In the genomic region with DNA sequence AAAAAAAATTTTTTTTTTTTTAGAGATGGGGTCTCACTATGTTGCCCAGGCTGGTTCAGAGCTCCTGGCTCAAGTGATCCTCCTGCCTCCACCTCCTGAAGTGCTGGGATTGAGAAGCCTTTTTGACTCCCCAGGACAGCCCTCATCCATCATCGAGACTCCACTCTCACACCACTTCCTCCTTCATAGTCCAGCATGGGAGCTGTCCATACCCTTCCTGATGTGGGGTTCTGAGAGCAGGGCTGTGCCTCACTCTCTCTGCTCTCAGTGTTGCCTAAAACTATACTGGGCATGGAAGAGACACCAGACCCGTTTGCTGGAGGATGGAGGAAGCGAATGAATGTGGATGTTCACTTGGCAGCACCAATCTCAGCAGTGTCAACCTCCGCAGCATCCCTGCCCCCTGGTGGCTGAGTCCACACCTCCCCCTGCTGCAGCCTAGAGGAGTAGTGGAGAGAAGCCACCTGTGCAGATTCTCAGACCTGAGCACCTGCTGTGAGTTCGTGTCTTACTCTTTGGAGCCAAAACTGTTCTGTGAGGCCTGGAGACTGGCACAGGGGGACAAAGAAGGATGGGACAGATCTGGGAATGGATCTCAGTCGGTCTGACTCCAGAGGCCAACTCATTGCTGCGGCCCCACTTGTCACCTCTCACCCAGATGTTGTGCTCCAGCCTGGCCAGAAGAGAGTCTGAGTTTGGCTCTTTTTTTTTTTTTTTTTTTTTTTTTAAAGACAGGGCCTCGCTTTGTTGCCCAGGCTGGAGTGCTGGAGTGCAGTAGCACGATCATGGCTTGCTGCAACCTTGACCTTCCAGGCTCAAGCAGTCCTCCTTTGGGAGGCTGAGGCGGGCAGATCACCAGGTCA, we compare ENCODE assay signal across 8 cellular contexts. TPM values are rescaled to one million over a fixed set of nuclear protein-coding genes. Genes with fewer than 3 reads are reported as not detected.
DNase-seq lines count a peak whose midpoint lies in the region; ATAC-seq and TF ChIP-seq lines count a peak whose summit lies in the region.

No MANE protein-coding gene starts in this region.

- H3K36me3 Mint-ChIP-seq in Calu3 (ENCODE audit: insufficient read depth, unreplicated experiment) (peaks cover 15% of the 10 kb centered on the region), natural killer cell (no peaks in the 10 kb centered on the region)

- H3K4me3 ChIP-seq in testis = no peak overlapping the region

- no peaks in the 10 kb centered on the region for H3K27me3 Mint-ChIP-seq in Calu3 (ENCODE audit: unreplicated experiment)
- peaks cover 22 to 41% of the 10 kb centered on the region in 2 donors for H3K27me3 Mint-ChIP-seq in natural killer cell (ENCODE audit: low read depth in 2 of 2)

- H3K9me3 Mint-ChIP-seq in Calu3 (ENCODE audit: low read depth, unreplicated experiment) = no peaks in the 10 kb centered on the region
- no peaks in the 10 kb centered on the region for H3K9me3 Mint-ChIP-seq in natural killer cell

- no TSS peak for BruUV-seq in Calu3 (replicated peaks; lab: Mats Ljungman, UMichigan)

- TF ChIP-seq CTCF in Calu3 (IDR thresholded peaks at IDR 0.05; ENCODE audit: unreplicated experiment) (peak; percentile 92), natural killer cell (IDR thresholded peaks at IDR 0.05) (peak; percentile 59), testis (IDR thresholded peaks at IDR 0.05) (peak; percentile 83 to 92 (median 87))

- WGBS in testis, 2 donors = 38 to 40% methylated on average over 10 of the region's 10 CpGs

- DNase-seq in Calu3 (peak; percentile 94), HEK293T (ENCODE audit: extremely low spot score) (peak; percentile 91), NCI-H69 (lab: John Stamatoyannopoulos, UW) (peak; percentile 77), epidermal melanocyte (ENCODE audit: insufficient read length, low spot score) (peak; percentile 61), natural killer cell (peak; percentile 50), testis (peak; percentile 91)
- peak; percentile 18 to 24 for DNase-seq in activated CD4-positive, alpha-beta T cell treated with anti-CD3 and anti-CD28 coated beads, Interleukin-2, amount 50 U/mL, for 4 hours

- H3K27ac Mint-ChIP-seq in Calu3 (ENCODE audit: unreplicated experiment) (peak overlapping the region; percentile 70), natural killer cell (no peak overlapping the region)

- POLR2A ChIA-PET in HEK293T (lab: Yijun Ruan, JAX) = no interaction called here

- no peak overlapping the region for H3K4me3 Mint-ChIP-seq in Calu3 (ENCODE audit: low read depth, unreplicated experiment)
- no peak overlapping the region for H3K4me3 Mint-ChIP-seq in natural killer cell

- no peaks in the 10 kb centered on the region for H3K9me3 ChIP-seq in testis

- peaks cover 1% of the 10 kb centered on the region for H3K4me1 ChIP-seq in testis

- CTCF ChIA-PET in Calu3 (lab: Charles Lee) = interaction anchor here (1.0 kb wide), 1 partner anchor 199 kb away, joined by 3 read pairs; no protein-coding TSS in a partner anchor
- CTCF ChIA-PET in HEK293T (lab: Yijun Ruan, JAX) = interaction anchor here (1.3 to 1.4 kb wide), 2 partner anchors 19 to 29 kb away, joined by 3 read pairs; no protein-coding TSS in a partner anchor

- TF ChIP-seq POLR2A in testis (IDR thresholded peaks at IDR 0.05) = no peak

- H3K4me1 Mint-ChIP-seq in Calu3 (ENCODE audit: low read depth, unreplicated experiment) = peaks cover 25% of the 10 kb centered on the region
- no peaks in the 10 kb centered on the region for H3K4me1 Mint-ChIP-seq in natural killer cell

- H3K36me3 ChIP-seq in testis (ENCODE audit: low read depth, missing control alignments) = no peaks in the 10 kb centered on the region

- no peaks in the 10 kb centered on the region for H3K27me3 ChIP-seq in testis

- no peak overlapping the region for H3K27ac ChIP-seq in testis

- ATAC-seq in natural killer cell (peak; percentile 59 to 95 (median 75)), GM21447 (IDR thresholded peaks at IDR 0.05; ENCODE audit: unreplicated experiment) (no peak)

- intact Hi-C loops in Calu3 (cut with micrococcal nuclease; ENCODE audit: unreplicated experiment) (loop anchor here (1.0 kb wide), 1 partner anchor 30 kb away; no protein-coding TSS in a partner anchor), natural killer cell (cut with micrococcal nuclease) (no loop called here), testis (cut with DNase I; ENCODE audit: low total_unique reads) (no loop called here)

TF ChIP-seq in HEK293T, 16 proteins besides CTCF, POLR2A, EP300 and RAD21:
- TF ChIP-seq ZNF384 (IDR thresholded peaks at IDR 0.05) (no peak), FOXK2 (IDR thresholded peaks at IDR 0.05) (no peak), HDGF (IDR thresholded peaks at IDR 0.05; ENCODE audit: borderline replicate concordance) (no peak), ELF4 (IDR thresholded peaks at IDR 0.05) (no peak), TARDBP (IDR thresholded peaks at IDR 0.05) (no peak), SP1 (IDR thresholded peaks at IDR 0.05) (no peak), CTBP1 (IDR thresholded peaks at IDR 0.05; ENCODE audit: borderline replicate concordance) (no peak), FOXA1 (IDR thresholded peaks at IDR 0.05) (no peak), FOXM1 (IDR thresholded peaks at IDR 0.05; ENCODE audit: borderline replicate concordance) (no peak), LEF1 (IDR thresholded peaks at IDR 0.05; ENCODE audit: borderline replicate concordance) (no peak), L3MBTL2 (conservative IDR thresholded peaks at IDR 0.05) (no peak), SUZ12 (IDR thresholded peaks at IDR 0.05) (no peak), NFRKB (IDR thresholded peaks at IDR 0.05) (no peak), BHLHE40 (IDR thresholded peaks at IDR 0.05; ENCODE audit: borderline replicate concordance) (no peak), ARNT (IDR thresholded peaks at IDR 0.05) (no peak)
- TF ChIP-seq, protein P1, sequence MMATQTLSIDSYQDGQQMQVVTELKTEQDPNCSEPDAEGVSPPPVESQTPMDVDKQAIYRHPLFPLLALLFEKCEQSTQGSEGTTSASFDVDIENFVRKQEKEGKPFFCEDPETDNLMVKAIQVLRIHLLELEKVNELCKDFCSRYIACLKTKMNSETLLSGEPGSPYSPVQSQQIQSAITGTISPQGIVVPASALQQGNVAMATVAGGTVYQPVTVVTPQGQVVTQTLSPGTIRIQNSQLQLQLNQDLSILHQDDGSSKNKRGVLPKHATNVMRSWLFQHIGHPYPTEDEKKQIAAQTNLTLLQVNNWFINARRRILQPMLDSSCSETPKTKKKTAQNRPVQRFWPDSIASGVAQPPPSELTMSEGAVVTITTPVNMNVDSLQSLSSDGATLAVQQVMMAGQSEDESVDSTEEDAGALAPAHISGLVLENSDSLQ (IDR thresholded peaks at IDR 0.05) = no peak

RNA-seq across cellular contexts. Expression of a gene that starts 17.7 kb away (rescaled TPM):
- total RNA-seq in Calu3 (2022) (388 and 430 TPM in 2 replicates), natural killer cell (not detected), testis (10 to 100 TPM; 16.4 to 23.2 TPM)
- polyA plus RNA-seq in testis (ENCODE audit: insufficient read depth, low read depth, low replicate concordance) = 24.6 TPM

RNA-seq across cellular contexts. Expression of a gene that starts 23.5 kb away (rescaled TPM):
- total RNA-seq in Calu3 (2022) (not detected in 2 replicates), natural killer cell (not detected), testis (under 1 TPM; 0.19 to 0.31 TPM)
- not detected for polyA plus RNA-seq in testis (ENCODE audit: insufficient read depth, low read depth, low replicate concordance)

RNA-seq across cellular contexts. Expression of a gene that starts 50.7 kb away (rescaled TPM):
- 61.5 and 65.2 TPM in 2 replicates for total RNA-seq in Calu3 (2022)
- 10 to 100 TPM; 48.9 to 62.8 (median 49.9) TPM for total RNA-seq in natural killer cell
- total RNA-seq in testis = 100 to 1,000 TPM in 1 of 2 donors, 10 to 100 TPM in 1; 73.5 to 124 TPM
- polyA plus RNA-seq in testis (ENCODE audit: insufficient read depth, low read depth, low replicate concordance) = 81.4 TPM

Comparison
In these comparisons a context has a peak if more than half of its experiments do, and no peak if none do; other contexts are left out.
1. DNase-seq: peak in every context shown above with its lines; median percentile 94 in Calu3; 91 in HEK293T; 91 in testis; 77 in NCI-H69; 61 in epidermal melanocyte; 50 in natural killer cell; 21 in activated CD4-positive, alpha-beta T cell treated with anti-CD3 and anti-CD28 coated beads, Interleukin-2, amount 50 U/mL, for 4 hours.
2. RNA of a gene that starts 17.7 kb away (total RNA-seq): 388 to 430 TPM in Calu3; 16.4 to 23.2 TPM in testis and not detected in natural killer cell; every median in the first group is over 10 times any median in the second.
3. Peak in every context shown above with its lines, with median percentiles within 50 percentile points of each other: CTCF ChIP-seq.